25 cellular contexts compared by ENCODE assay signal in the genomic region with DNA sequence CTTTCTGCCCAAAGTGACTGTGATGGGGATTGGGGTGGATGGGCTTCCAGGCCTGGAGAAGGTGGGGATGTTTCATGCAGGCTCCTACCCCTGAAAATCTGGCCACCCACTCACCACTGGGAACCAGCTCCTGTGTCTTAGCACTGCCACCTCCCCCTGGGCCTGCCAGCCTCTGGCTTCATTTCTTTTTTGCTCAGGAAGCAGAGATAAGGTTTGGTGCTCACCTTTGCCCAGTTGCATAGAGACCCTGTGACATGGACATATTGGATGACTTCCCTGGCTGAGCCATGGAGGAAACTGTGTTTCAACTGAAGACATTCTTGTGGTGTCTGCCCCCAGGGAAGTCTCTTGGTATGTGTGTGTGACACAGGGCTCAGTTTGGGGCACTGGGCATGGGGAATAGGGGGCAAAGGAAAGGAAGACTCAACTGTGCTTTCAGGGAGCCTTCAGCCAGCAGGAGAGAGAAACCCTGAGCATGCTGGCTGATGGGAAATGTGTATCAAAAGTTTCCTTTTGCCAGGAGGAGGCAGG. TPM values are rescaled to one million over a fixed set of nuclear protein-coding genes. Genes with fewer than 3 reads are reported as not detected.
DNase-seq lines count a peak whose midpoint lies in the region; ATAC-seq, FAIRE-seq and TF ChIP-seq lines count a peak whose summit lies in the region.
"Had no signal": no experiment of that assay in that cellular context is flagged by ENCODE, and none has a peak within 500 bp of the region (broad histone marks: within the 10 kb centered on the region; RNA-seq: fewer than 3 reads in every experiment).

No MANE protein-coding gene starts in this region.

- no peak for ATAC-seq in HepG2
- no peak for ATAC-seq in upper lobe of left lung (ENCODE audit: low FRiP score in 2 of 2)
- ATAC-seq in sciatic nerve: no peak
- ATAC-seq: GM23338 had no signal

- H3K9ac ChIP-seq in liver (ENCODE audit: low read depth in 1 of 2, low read length in 2 of 2) (no peak overlapping the region), HepG2 (ENCODE audit: insufficient read depth, low read depth, low read length) (no peak overlapping the region), muscle layer of colon (ENCODE audit: low read length) (no peak overlapping the region)
- H3K9ac ChIP-seq: KMS-11 had no signal

- no peak overlapping the region for H3K4me2 ChIP-seq in HepG2 (ENCODE audit: low read depth, low read length)
- H3K4me2 ChIP-seq: GM23338, KMS-11 had no signal

- CTCF ChIA-PET in HepG2 (lab: Yijun Ruan, JAX; ENCODE audit: low intra/inter-chr PET ratio, low total read pairs): no interaction called here

- in situ Hi-C loops in HepG2 (cut with HindIII; ENCODE audit: extremely low pct_ligation_motif_present, low pct_unique_long_range_greater_than_20kb): no loop called here

- no peak for TF ChIP-seq RAD21 in liver (IDR thresholded peaks at IDR 0.05)
- TF ChIP-seq RAD21 in HepG2 (CRISPR knock-in tag; IDR thresholded peaks at IDR 0.05): no peak

- TF ChIP-seq POLR2A in HepG2 (IDR thresholded peaks at IDR 0.05; ENCODE audit: insufficient read depth in 1 of 2, low read depth in 2 of 2, low read length in 2 of 2) (no peak), upper lobe of left lung (IDR thresholded peaks at IDR 0.05) (no peak)

- no peak for TF ChIP-seq CTCF in liver (IDR thresholded peaks at IDR 0.05; ENCODE audit: low read depth, low read length, missing input control)
- no peak for TF ChIP-seq CTCF in HepG2 (CRISPR knock-in tag; IDR thresholded peaks at IDR 0.05)
- TF ChIP-seq CTCF in upper lobe of left lung (IDR thresholded peaks at IDR 0.05): no peak

- intact Hi-C loops in HepG2 (cut with micrococcal nuclease; ENCODE audit: unreplicated experiment) (no loop called here), sciatic nerve (cut with DNase I) (no loop called here)

- no peak overlapping the region for H2AFZ ChIP-seq in HepG2 (ENCODE audit: low read length)
- H2AFZ ChIP-seq: GM23338 had no signal

- H3K4me3 ChIP-seq in liver (ENCODE audit: low read depth in 1 of 3, low read length in 3 of 3): no peak overlapping the region
- H3K4me3 ChIP-seq in HepG2 (replicated peaks in 1 of 3; ENCODE audit: insufficient read depth in 1 of 3, low read depth in 2 of 3, low read length in 3 of 3): no peak overlapping the region
- no peak overlapping the region for H3K4me3 ChIP-seq in muscle layer of colon (ENCODE audit: low read depth in 1 of 2, low read length in 2 of 2)
- no peak overlapping the region for H3K4me3 ChIP-seq in upper lobe of left lung
- H3K4me3 ChIP-seq: GM23338, HAP-1 had no signal

- H3K4me1 ChIP-seq in liver (ENCODE audit: control insufficient read depth in 4 of 4, insufficient read depth in 4 of 4, low read length in 3 of 4): peaks cover 2 to 31% (median 22%) of the 10 kb centered on the region in 4 donors
- peaks cover 10% of the 10 kb centered on the region for H3K4me1 ChIP-seq in HepG2 (ENCODE audit: insufficient read depth, low read length)
- peaks cover 32% of the 10 kb centered on the region for H3K4me1 ChIP-seq in muscle layer of colon (ENCODE audit: insufficient read depth, low read length)
- no peaks in the 10 kb centered on the region for H3K4me1 ChIP-seq in upper lobe of left lung
- H3K4me1 ChIP-seq: BE2C had no signal

- peaks cover 17% of the 10 kb centered on the region for H3K79me2 ChIP-seq in HepG2 (ENCODE audit: insufficient read depth, low read length)

- H3K36me3 ChIP-seq in liver (ENCODE audit: control insufficient read depth in 4 of 4, insufficient read depth in 3 of 4, low read depth in 1 of 4, low read length in 3 of 4) (no peaks in the 10 kb centered on the region), HepG2 (replicated peaks in 1 of 2; ENCODE audit: control insufficient read depth in 1 of 2, insufficient read depth in 2 of 2, low read length in 2 of 2) (peaks cover 0 to 22% of the 10 kb centered on the region in 2 experiments; a peak in 3 of 5 replicates), muscle layer of colon (ENCODE audit: insufficient read depth, low read length) (peaks cover 4% of the 10 kb centered on the region), upper lobe of left lung (peaks cover 0 to 15% (median 0%) of the 10 kb centered on the region in 4 donors)
- H3K36me3 ChIP-seq: BE2C, HAP-1 had no signal

- H3K27ac ChIP-seq in liver (ENCODE audit: low read depth in 1 of 2, low read length in 2 of 2) (no peak overlapping the region), HepG2 (ENCODE audit: extremely low read length, insufficient read depth, low read length) (no peak overlapping the region), muscle layer of colon (ENCODE audit: low read depth, low read length) (peak overlapping the region; percentile 54), upper lobe of left lung (no peak overlapping the region)
- H3K27ac ChIP-seq: KMS-11 had no signal

- no peaks in the 10 kb centered on the region for H3K9me3 ChIP-seq in liver (ENCODE audit: control insufficient read depth in 4 of 4, low read length in 3 of 4)
- no peaks in the 10 kb centered on the region for H3K9me3 ChIP-seq in HepG2 (ENCODE audit: low read length)
- no peaks in the 10 kb centered on the region for H3K9me3 ChIP-seq in muscle layer of colon (ENCODE audit: low read length)
- H3K9me3 ChIP-seq in upper lobe of left lung: peaks cover 0 to 4% (median 0%) of the 10 kb centered on the region in 4 donors
- H3K9me3 ChIP-seq: BE2C, HAP-1 had no signal

- DNase-seq in HepG2 (ENCODE audit: low spot score) (no peak), M059J (ENCODE audit: low read depth) (peak; percentile 60), SIG-M5 (lab: John Stamatoyannopoulos, UW) (no peak), upper lobe of left lung (no peak), sciatic nerve (ENCODE audit: low spot score) (no peak)
- DNase-seq: BE2C; CD4-positive, alpha-beta T cell; COR-L47; DMS 273 treated with DMSO at 0.1 percent for 48 hours; DMS79 treated with DMSO at 0.1 percent for 48 hours; MV-4-11; NCI-H1105 treated with DMSO at 0.1 percent for 48 hours; NCI-H1694; NCI-H2107; NCI-H446 treated with DMSO at 0.1 percent for 48 hours; NCI-H526 treated with DMSO at 0.1 percent for 48 hours; OCI-M1 had no signal

- no peaks in the 10 kb centered on the region for H3K27me3 ChIP-seq in liver (ENCODE audit: control insufficient read depth in 4 of 4, insufficient read depth in 4 of 4, low read length in 3 of 4)
- H3K27me3 ChIP-seq in HepG2 (ENCODE audit: control insufficient read depth in 1 of 2, insufficient read depth in 2 of 2, low read length in 2 of 2): no peaks in the 10 kb centered on the region
- no peaks in the 10 kb centered on the region for H3K27me3 ChIP-seq in muscle layer of colon (ENCODE audit: control insufficient read depth in 1 of 2, insufficient read depth in 2 of 2, low read length in 2 of 2)
- no peaks in the 10 kb centered on the region for H3K27me3 ChIP-seq in upper lobe of left lung
- H3K27me3 ChIP-seq: BE2C had no signal

- no peaks in the 10 kb centered on the region for H4K20me1 ChIP-seq in HepG2 (ENCODE audit: insufficient read depth, low read length)

- POLR2A ChIA-PET in HepG2 (lab: Yijun Ruan, JAX): no interaction called here

- TF ChIP-seq EP300 in HepG2 (IDR thresholded peaks at IDR 0.05; ENCODE audit: low read depth in 2 of 2, low read length in 2 of 2) (no peak), HepG2 (CRISPR knock-in tag; IDR thresholded peaks at IDR 0.05; ENCODE audit: borderline replicate concordance) (no peak), upper lobe of left lung (IDR thresholded peaks at IDR 0.05) (no peak)

- no TSS peak for BruUV-seq in HepG2 (replicated peaks; lab: Mats Ljungman, UMichigan)

- FAIRE-seq in HepG2 (lab: Jason Lieb, UNC): no peak
- FAIRE-seq: GM12891, GM18507, RCC 7860 had no signal

TF ChIP-seq in liver, 16 proteins besides CTCF, POLR2A, EP300 and RAD21 (continues in another document):
- TF ChIP-seq RXRA (IDR thresholded peaks at IDR 0.05) (peak in 1 of 2 donors; percentile 21), TAF1 (conservative IDR thresholded peaks at IDR 0.05) (no peak), GABPA (IDR thresholded peaks at IDR 0.05 in 1 of 2, conservative IDR thresholded peaks at IDR 0.05 in 1 of 2) (no peak)

RNA-seq across cellular contexts. Expression of a gene that starts 16.7 kb away (rescaled TPM):
- total RNA-seq in liver (10 to 100 TPM; 10.6 to 26.7 TPM), HepG2 (2016; rRNA removed; fragmentation: Illumina TruSeq; extraction: Trizol) (13.1 and 18.2 TPM in 2 replicates), upper lobe of left lung (10 to 100 TPM; 32.1 to 62.4 (median 47.8) TPM), sciatic nerve (81.9 TPM)
- polyA plus RNA-seq in liver (10 to 100 TPM; 11.2 to 13.3 TPM), HepG2 (2011; rRNA removed) (22.1 and 28.0 TPM in 2 replicates)
- 4.1 and 4.9 TPM in 2 replicates for total RNA-seq in HepG2 (2016; cell fraction: cytosol; rRNA removed; fragmentation: Illumina TruSeq; extraction: Trizol; ENCODE audit: low read depth)
- 10.5 and 19.8 TPM in 2 replicates for total RNA-seq in HepG2 (2016; cell fraction: insoluble cytoplasmic fraction; rRNA removed; fragmentation: Illumina TruSeq; extraction: Trizol)
- 7.0 and 7.8 TPM in 2 replicates for total RNA-seq in HepG2 (2016; cell fraction: membrane; rRNA removed; fragmentation: Illumina TruSeq; extraction: Trizol)
- total RNA-seq in HepG2 (2016; cell fraction: nucleus; rRNA removed; fragmentation: Illumina TruSeq; extraction: Trizol): 22.7 and 28.6 TPM in 2 replicates
- polyA plus RNA-seq in HepG2 (2011; cell fraction: cytosol; rRNA removed): 5.6 and 9.5 TPM in 2 replicates
- 92.5 and 147 TPM in 2 replicates for polyA plus RNA-seq in HepG2 (2011; cell fraction: nucleus; rRNA removed)
- polyA plus RNA-seq in HepG2 (2012): 14.2 and 17.3 TPM in 2 replicates
- polyA plus RNA-seq in HepG2 (2016; cell fraction: cytosol; fragmentation: Illumina TruSeq; extraction: Trizol; ENCODE audit: low read depth): 2.1 and 2.2 TPM in 2 replicates
- polyA plus RNA-seq in HepG2 (2016; cell fraction: insoluble cytoplasmic fraction; fragmentation: Illumina TruSeq; extraction: Trizol; ENCODE audit: low read depth): 12.5 and 14.6 TPM in 2 replicates
- polyA plus RNA-seq in HepG2 (2016; cell fraction: membrane; fragmentation: Illumina TruSeq; extraction: Trizol; ENCODE audit: low read depth): 6.0 and 6.2 TPM in 2 replicates
- polyA plus RNA-seq in HepG2 (2016; cell fraction: nucleus; fragmentation: Illumina TruSeq; extraction: Trizol; ENCODE audit: insufficient read depth, low read depth): 62.2 and 63.8 TPM in 2 replicates
- 14.1 and 41.2 TPM in 2 replicates for polyA minus RNA-seq in HepG2 (2011; rRNA and poly(A)+ RNA removed; ENCODE audit: low replicate concordance)
- 7.6 and 10.5 TPM in 2 replicates for polyA minus RNA-seq in HepG2 (2011; cell fraction: cytosol; rRNA and poly(A)+ RNA removed)
- 27.8 and 33.2 TPM in 2 replicates for polyA minus RNA-seq in HepG2 (2011; cell fraction: nucleus; rRNA and poly(A)+ RNA removed)
- total RNA-seq in M059J (2014; rRNA removed; shearing (Covaris generic)): 11.7 and 19.7 TPM in 2 replicates
